Comparison of ENCODE assay signal across 28 cellular contexts in genomic region chr3:105466495-105467080, GRCh38.
DNase-seq lines count a peak whose midpoint lies in the region; ATAC-seq, FAIRE-seq and TF ChIP-seq lines count a peak whose summit lies in the region.
"Had no signal": no experiment of that assay in that cellular context is flagged by ENCODE, and none has a peak within 500 bp of the region (broad histone marks: within the 10 kb centered on the region; RNA-seq: fewer than 3 reads in every experiment).

No MANE protein-coding gene starts in this region.

- no peak for FAIRE-seq in pancreas (lab: Jason Lieb, UNC)
- FAIRE-seq: bronchial epithelial cell, GM12878, TTC549 had no signal

- no peaks in the 10 kb centered on the region for H3F3A ChIP-seq in GM23338 (replicated peaks; ENCODE audit: low read depth)
- H3F3A ChIP-seq in smooth muscle cell (ENCODE audit: low read depth) = peaks cover under 1% of the 10 kb centered on the region

- intact Hi-C loops in pancreas (cut with DNase I) = no loop called here

- H3K27ac Mint-ChIP-seq in GM23338 = peak overlapping the region; percentile 3; the same call in 1 of the 2 replicates
- H3K27ac Mint-ChIP-seq: CD14-positive monocyte, type B pancreatic cell had no signal

- 0% methylated on average over 1 of the region's 1 CpG for WGBS in smooth muscle cell (ENCODE audit: low lambda C conversion rate)
- WGBS in pancreas, 2 donors = 0 to 1% methylated on average over 1 of the region's 1 CpG

- TF ChIP-seq CTCF in GM23338 (conservative IDR thresholded peaks at IDR 0.05; ENCODE audit: low read depth in 2 of 2) (no peak), smooth muscle cell (IDR thresholded peaks at IDR 0.05; ENCODE audit: borderline replicate concordance, insufficient read depth, poor library complexity, severe bottlenecking) (no peak), pancreas (IDR thresholded peaks at IDR 0.05) (no peak)

- DNase-seq in GM23338 (ENCODE audit: low spot score) (no peak), SK-N-MC (ENCODE audit: low read depth, low spot score) (peak; percentile 32), globus pallidus (ENCODE audit: low spot score) (peak; percentile 56), smooth muscle cell (lab: John Stamatoyannopoulos, UW; ENCODE audit: unreplicated experiment) (no peak), OCI-M2 (lab: John Stamatoyannopoulos, UW; ENCODE audit: unreplicated experiment) (no peak), pancreas (no peak)
- no peak for DNase-seq in activated T-cell treated with anti-CD3 and anti-CD28 coated beads, Interleukin-2, amount 50 U/mL, for 48 hours
- DNase-seq: activated CD4-positive, alpha-beta T cell treated with anti-CD3 and anti-CD28 coated beads, Interleukin-2, amount 50 U/mL, for 4 hours; activated naive CD4-positive, alpha-beta T cell treated with anti-CD3 and anti-CD28 coated beads, Interleukin-2, amount 50 U/mL, for 16 hours; Calu3; colonic mucosa; foreskin melanocyte; left ventricle myocardium inferior; mesendoderm; MV-4-11; naive B cell; NCI-H146; NCI-H524 treated with DMSO at 0.1 percent for 48 hours; nucleus accumbens; Peyer's patch; spleen had no signal

- no peaks in the 10 kb centered on the region; the same call in 1 of the 2 replicates for H3K79me2 ChIP-seq in GM23338 (replicated peaks; ENCODE audit: insufficient read depth)
- H3K79me2 ChIP-seq in smooth muscle cell (ENCODE audit: low read depth) = peaks cover 100% of the 10 kb centered on the region

- H2AFZ ChIP-seq in GM23338 (no peak overlapping the region), smooth muscle cell (ENCODE audit: low read depth) (no peak overlapping the region)
- H2AFZ ChIP-seq: hepatocyte had no signal

- no peak overlapping the region for H3K4me2 ChIP-seq in GM23338
- H3K4me2 ChIP-seq in smooth muscle cell = peak overlapping the region; percentile 64
- H3K4me2 ChIP-seq: hepatocyte had no signal

- H3K27ac ChIP-seq in GM23338 (ENCODE audit: low read depth) (no peak overlapping the region), SK-N-MC (peak overlapping the region; percentile 28; the same call in 1 of the 2 replicates), smooth muscle cell (ENCODE audit: low read depth) (peak overlapping the region; percentile 34), pancreas (no peak overlapping the region)
- H3K27ac ChIP-seq: colonic mucosa, hepatocyte, left ventricle myocardium inferior, Peyer's patch, spleen had no signal

- H3K27me3 ChIP-seq in GM23338 (ENCODE audit: insufficient read depth) = no peaks in the 10 kb centered on the region
- H3K27me3 ChIP-seq in smooth muscle cell (ENCODE audit: low read depth) = no peaks in the 10 kb centered on the region
- no peaks in the 10 kb centered on the region for H3K27me3 ChIP-seq in pancreas
- H3K27me3 ChIP-seq: colonic mucosa, hepatocyte, Peyer's patch, spleen had no signal

- H3K4me3 Mint-ChIP-seq in GM23338 = no peak overlapping the region
- H3K4me3 Mint-ChIP-seq: CD14-positive monocyte, naive B cell, type B pancreatic cell had no signal

- H3K36me3 ChIP-seq in GM23338 (ENCODE audit: insufficient read depth) = no peaks in the 10 kb centered on the region
- H3K36me3 ChIP-seq in SK-N-MC (ENCODE audit: insufficient read depth, low read length) = no peaks in the 10 kb centered on the region
- no peaks in the 10 kb centered on the region for H3K36me3 ChIP-seq in smooth muscle cell (ENCODE audit: low read depth)
- H3K36me3 ChIP-seq in pancreas = no peaks in the 10 kb centered on the region
- H3K36me3 ChIP-seq: colonic mucosa, left ventricle myocardium inferior, Peyer's patch, spleen had no signal

- H4K20me1 ChIP-seq in GM23338 (replicated peaks; ENCODE audit: insufficient read depth) (no peaks in the 10 kb centered on the region), smooth muscle cell (ENCODE audit: low read depth) (no peaks in the 10 kb centered on the region)

- no peaks in the 10 kb centered on the region for H3K9me3 Mint-ChIP-seq in GM23338
- H3K9me3 Mint-ChIP-seq: CD14-positive monocyte, naive B cell, type B pancreatic cell had no signal

- peaks cover 13% of the 10 kb centered on the region; the same call in 2 of the 3 replicates for H3K4me1 Mint-ChIP-seq in GM23338
- H3K4me1 Mint-ChIP-seq: CD14-positive monocyte had no signal

- no peaks in the 10 kb centered on the region for H3K4me1 ChIP-seq in GM23338 (ENCODE audit: insufficient read depth)
- peaks cover 16% of the 10 kb centered on the region for H3K4me1 ChIP-seq in smooth muscle cell (ENCODE audit: low read depth)
- H3K4me1 ChIP-seq in pancreas = peaks cover 5 to 8% (median 7%) of the 10 kb centered on the region in 3 donors
- H3K4me1 ChIP-seq: colonic mucosa, left ventricle myocardium inferior, Peyer's patch, spleen had no signal

- H3K27me3 Mint-ChIP-seq in GM23338 (ENCODE audit: insufficient read depth, low read depth, poor library complexity) = no peaks in the 10 kb centered on the region
- H3K27me3 Mint-ChIP-seq: naive B cell, type B pancreatic cell had no signal

- H3K9me2 ChIP-seq in GM23338 (ENCODE audit: insufficient read depth) = no peaks in the 10 kb centered on the region

- H3K9ac ChIP-seq in SK-N-MC (ENCODE audit: insufficient read length) (no peak overlapping the region), smooth muscle cell (ENCODE audit: low read depth) (no peak overlapping the region)

- no peak for ATAC-seq in GM23338
- no peak for ATAC-seq in HG02884 (IDR thresholded peaks at IDR 0.05; ENCODE audit: unreplicated experiment)
- no peak for ATAC-seq in pancreas
- ATAC-seq: GM12878 had no signal

- H3K9me3 ChIP-seq in SK-N-MC (ENCODE audit: low read depth, low read length) (no peaks in the 10 kb centered on the region; the same call in 1 of the 2 replicates), smooth muscle cell (replicated peaks; ENCODE audit: low read depth) (no peaks in the 10 kb centered on the region), pancreas (no peaks in the 10 kb centered on the region)
- H3K9me3 ChIP-seq: colonic mucosa, left ventricle myocardium inferior, Peyer's patch, spleen had no signal

- H3K4me3 ChIP-seq in GM23338 (no peak overlapping the region), SK-N-MC (no peak overlapping the region), smooth muscle cell (no peak overlapping the region), pancreas (no peak overlapping the region)
- H3K4me3 ChIP-seq: colonic mucosa, GM12878, hepatocyte, left ventricle myocardium inferior, Peyer's patch, spleen had no signal

- H3K36me3 Mint-ChIP-seq in GM23338 (ENCODE audit: low read depth) = no peaks in the 10 kb centered on the region
- H3K36me3 Mint-ChIP-seq: CD14-positive monocyte, naive B cell, type B pancreatic cell had no signal

TF ChIP-seq in GM23338, 12 proteins besides CTCF, POLR2A, EP300 and RAD21 (continues in another document):
- TF ChIP-seq POLR2AphosphoS5 (IDR thresholded peaks at IDR 0.05; ENCODE audit: low read depth) = no peak
- TF ChIP-seq ETS1 (IDR thresholded peaks at IDR 0.05) = no peak
- TF ChIP-seq ZNF331 (CRISPR knock-in tag; IDR thresholded peaks at IDR 0.05; ENCODE audit: low read depth) = no peak
- no peak for TF ChIP-seq CREB1 (CRISPR knock-in tag; IDR thresholded peaks at IDR 0.05; ENCODE audit: low read depth)
- TF ChIP-seq EZH2phosphoT487 (IDR thresholded peaks at IDR 0.05; ENCODE audit: unreplicated experiment) = no peak
- no peak for TF ChIP-seq STAT1 (IDR thresholded peaks at IDR 0.05; ENCODE audit: unreplicated experiment)
- TF ChIP-seq, protein P1, sequence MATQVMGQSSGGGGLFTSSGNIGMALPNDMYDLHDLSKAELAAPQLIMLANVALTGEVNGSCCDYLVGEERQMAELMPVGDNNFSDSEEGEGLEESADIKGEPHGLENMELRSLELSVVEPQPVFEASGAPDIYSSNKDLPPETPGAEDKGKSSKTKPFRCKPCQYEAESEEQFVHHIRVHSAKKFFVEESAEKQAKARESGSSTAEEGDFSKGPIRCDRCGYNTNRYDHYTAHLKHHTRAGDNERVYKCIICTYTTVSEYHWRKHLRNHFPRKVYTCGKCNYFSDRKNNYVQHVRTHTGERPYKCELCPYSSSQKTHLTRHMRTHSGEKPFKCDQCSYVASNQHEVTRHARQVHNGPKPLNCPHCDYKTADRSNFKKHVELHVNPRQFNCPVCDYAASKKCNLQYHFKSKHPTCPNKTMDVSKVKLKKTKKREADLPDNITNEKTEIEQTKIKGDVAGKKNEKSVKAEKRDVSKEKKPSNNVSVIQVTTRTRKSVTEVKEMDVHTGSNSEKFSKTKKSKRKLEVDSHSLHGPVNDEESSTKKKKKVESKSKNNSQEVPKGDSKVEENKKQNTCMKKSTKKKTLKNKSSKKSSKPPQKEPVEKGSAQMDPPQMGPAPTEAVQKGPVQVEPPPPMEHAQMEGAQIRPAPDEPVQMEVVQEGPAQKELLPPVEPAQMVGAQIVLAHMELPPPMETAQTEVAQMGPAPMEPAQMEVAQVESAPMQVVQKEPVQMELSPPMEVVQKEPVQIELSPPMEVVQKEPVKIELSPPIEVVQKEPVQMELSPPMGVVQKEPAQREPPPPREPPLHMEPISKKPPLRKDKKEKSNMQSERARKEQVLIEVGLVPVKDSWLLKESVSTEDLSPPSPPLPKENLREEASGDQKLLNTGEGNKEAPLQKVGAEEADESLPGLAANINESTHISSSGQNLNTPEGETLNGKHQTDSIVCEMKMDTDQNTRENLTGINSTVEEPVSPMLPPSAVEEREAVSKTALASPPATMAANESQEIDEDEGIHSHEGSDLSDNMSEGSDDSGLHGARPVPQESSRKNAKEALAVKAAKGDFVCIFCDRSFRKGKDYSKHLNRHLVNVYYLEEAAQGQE (IDR thresholded peaks at IDR 0.05; ENCODE audit: unreplicated experiment) = no peak
- TF ChIP-seq NANOG (IDR thresholded peaks at IDR 0.05; ENCODE audit: borderline replicate concordance) = no peak

Comparison
In these comparisons a context has a peak if more than half of its experiments do, and no peak if none do; other contexts are left out.
1. DNase-seq: peak in SK-N-MC (single experiment) and globus pallidus (single experiment); none in GM23338 (single experiment), smooth muscle cell (single experiment), OCI-M2 (single experiment), activated T-cell treated with anti-CD3 and anti-CD28 coated beads, Interleukin-2, amount 50 U/mL, for 48 hours (0 of 2) and pancreas (0 of 6).
2. H3K27ac ChIP-seq: peak in SK-N-MC (single experiment) and smooth muscle cell (single experiment); none in GM23338 (single experiment) and pancreas (0 of 4).